ENCODE assay signal across 21 cellular contexts in genomic region chr16:51449441-51449840, GRCh38.
DNase-seq lines count a peak whose midpoint lies in the region; ATAC-seq and TF ChIP-seq lines count a peak whose summit lies in the region.
"Had no signal": no experiment of that assay in that cellular context is flagged by ENCODE, and none has a peak within 500 bp of the region (broad histone marks: within the 10 kb centered on the region; RNA-seq: fewer than 3 reads in every experiment).

No MANE protein-coding gene starts in this region.

- H3K27ac Mint-ChIP-seq in nephron progenitor cell = peak overlapping the region; percentile 93
- H3K27ac Mint-ChIP-seq: CD8-positive, alpha-beta memory T cell had no signal

- H3K4me1 ChIP-seq in uterus = peaks cover 0 to 7% of the 10 kb centered on the region in 2 donors
- H3K4me1 ChIP-seq: SJCRH30 had no signal

- no peaks in the 10 kb centered on the region for H3K27me3 ChIP-seq in kidney epithelial cell (ENCODE audit: control insufficient read depth, insufficient read depth, low read length)
- no peaks in the 10 kb centered on the region for H3K27me3 ChIP-seq in uterus
- H3K27me3 ChIP-seq: SJCRH30 had no signal

- H3K27ac ChIP-seq in uterus = peak overlapping the region; percentile 10 to 24
- H3K27ac ChIP-seq: C4-2B, SJCRH30 had no signal

- no peaks in the 10 kb centered on the region for H3K27me3 Mint-ChIP-seq in nephron progenitor cell (ENCODE audit: low read depth, poor library complexity)
- H3K27me3 Mint-ChIP-seq: CD8-positive, alpha-beta memory T cell had no signal

- H3K9me3 Mint-ChIP-seq in nephron progenitor cell = no peaks in the 10 kb centered on the region

- ATAC-seq in GM19397 (IDR thresholded peaks at IDR 0.05; ENCODE audit: unreplicated experiment) (no peak), HG03108 (IDR thresholded peaks at IDR 0.05; ENCODE audit: unreplicated experiment) (no peak)

- intact Hi-C loops in uterus (cut with DNase I; ENCODE audit: low total_unique reads) = no loop called here

- no peak for TF ChIP-seq POLR2A in uterus (IDR thresholded peaks at IDR 0.05)

- peak overlapping the region; percentile 32 for H3K4me3 Mint-ChIP-seq in nephron progenitor cell
- H3K4me3 Mint-ChIP-seq: CD8-positive, alpha-beta memory T cell had no signal

- no peaks in the 10 kb centered on the region for H3K36me3 Mint-ChIP-seq in nephron progenitor cell (ENCODE audit: low read depth)
- H3K36me3 Mint-ChIP-seq: CD8-positive, alpha-beta memory T cell had no signal

- TF ChIP-seq CTCF in kidney epithelial cell (IDR thresholded peaks at IDR 0.05; ENCODE audit: insufficient read depth, low read length, poor library complexity, severe bottlenecking) (no peak), nephron progenitor cell (IDR thresholded peaks at IDR 0.05) (no peak), uterus (IDR thresholded peaks at IDR 0.05) (no peak)

- H3K4me3 ChIP-seq in kidney epithelial cell (ENCODE audit: low read depth, low read length) (no peak overlapping the region), uterus (no peak overlapping the region)
- H3K4me3 ChIP-seq: SJCRH30 had no signal

- DNase-seq in NCI-H82 treated with DMSO at 0.1 percent for 48 hours (lab: John Stamatoyannopoulos, UW; ENCODE audit: unreplicated experiment) = peak; percentile 97
- DNase-seq in kidney epithelial cell (ENCODE audit: low read depth) = peak; percentile 12
- peak; percentile 23 for DNase-seq in nephron progenitor cell
- DNase-seq in uterus = no peak
- DNase-seq in DMS 273 (lab: John Stamatoyannopoulos, UW; ENCODE audit: unreplicated experiment) = no peak
- DNase-seq: CD8-positive, alpha-beta memory T cell; DMS53; GF-D8; H7; KG1; NCI-H1105; NCI-H146; NCI-H2029; NCI-H226; NCI-H510A treated with DMSO at 0.1 percent for 48 hours; NCI-H774; OCI-M1; SJCRH30 had no signal

- H3K4me1 Mint-ChIP-seq in nephron progenitor cell = peaks cover 70% of the 10 kb centered on the region
- H3K4me1 Mint-ChIP-seq: CD8-positive, alpha-beta memory T cell had no signal

- H3K9me3 ChIP-seq in uterus = no peaks in the 10 kb centered on the region
- H3K9me3 ChIP-seq: SJCRH30 had no signal

- H3K36me3 ChIP-seq in kidney epithelial cell (ENCODE audit: control insufficient read depth, insufficient read depth, low read length) (no peaks in the 10 kb centered on the region), uterus (no peaks in the 10 kb centered on the region)
- H3K36me3 ChIP-seq: SJCRH30 had no signal

Comparison
In these comparisons a context has a peak if more than half of its experiments do, and no peak if none do; other contexts are left out.
1. DNase-seq: peak in NCI-H82 treated with DMSO at 0.1 percent for 48 hours (single experiment), kidney epithelial cell (single experiment) and nephron progenitor cell (single experiment); none in uterus (0 of 2) and DMS 273 (single experiment).